ENCODE assay signal across 22 cellular contexts in the genomic region with DNA sequence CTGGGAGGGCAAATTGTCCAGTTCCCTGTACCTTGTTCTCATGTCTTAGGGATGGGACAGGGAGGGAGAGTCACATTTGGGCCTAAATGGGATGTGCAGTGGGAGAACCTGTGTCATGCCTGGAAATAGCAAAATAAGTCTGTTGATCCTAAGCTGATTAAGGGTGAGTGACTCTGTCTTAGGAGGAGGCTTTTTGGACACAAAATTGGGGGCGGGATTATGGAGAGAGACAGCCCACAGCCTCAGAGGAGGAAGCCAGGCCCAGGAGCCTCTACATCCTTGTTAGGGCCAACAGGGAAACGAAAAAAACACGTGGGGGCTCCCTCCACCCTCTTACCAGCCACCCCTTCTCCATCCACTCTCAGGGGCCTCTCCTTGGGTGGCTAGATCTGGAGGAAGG. TPM values are rescaled to one million over a fixed set of nuclear protein-coding genes. Genes with fewer than 3 reads are reported as not detected.
"Had no signal": no experiment of that assay in that cellular context is flagged by ENCODE, and none has a peak within 500 bp of the region (broad histone marks: within the 10 kb centered on the region; RNA-seq: fewer than 3 reads in every experiment).

No MANE protein-coding gene starts in this region.

- H3K9me3 ChIP-seq: ascending aorta, breast epithelium, lower lobe of right lung, suprapubic skin had no signal

- ATAC-seq: activated CD8-positive, alpha-beta T cell treated with anti-CD3 and anti-CD28 coated beads, Interleukin-2, amount 10 ng/mL, durations not matched to agents 7 days and 5 days; activated naive CD8-positive, alpha-beta T cell treated with anti-CD3 and anti-CD28 coated beads, Interleukin-2, amount 50 U/mL, for 24 hours; activated T-cell treated with anti-CD3 and anti-CD28 coated beads, Interleukin-2, amount 50 U/mL, for 4 hours; foreskin keratinocyte; left colon; lower lobe of right lung had no signal

- H3K4me1 ChIP-seq: foreskin keratinocyte had no signal

- H3K27me3 ChIP-seq: ascending aorta had no signal

- H3K27ac Mint-ChIP-seq: activated B cell treated with CpG ODN at 0.5 μM for 24 hours; activated CD4-positive, alpha-beta T cell treated with anti-CD3 and anti-CD28 coated beads, Interleukin-2, amount 10 ng/mL, durations not matched to agents 24 days and 14 days; activated CD8-positive, alpha-beta T cell treated with anti-CD3 and anti-CD28 coated beads, Interleukin-2, amount 10 ng/mL, durations not matched to agents 7 days and 5 days; activated naive CD4-positive, alpha-beta T cell treated with anti-CD3 and anti-CD28 coated beads, Interleukin-2, amount 10 ng/mL, durations not matched to agents 7 days and 5 days; activated naive CD8-positive, alpha-beta T cell treated with anti-CD3 and anti-CD28 coated beads, Interleukin-2, amount 50 U/mL, for 24 hours; nephron progenitor cell; stimulated activated naive CD8-positive, alpha-beta T cell treated with anti-CD3 and anti-CD28 coated beads, Interleukin-15, Interleukin-2, amounts not matched to agents 100 ng/mL and 50 ng/mL, for 24 hours; T-helper 2 cell treated with Interferon-gamma antibody and Interleukin-4, amounts not matched to agents 5 μg/mL and 100 μg/mL, for 36 hours; type B pancreatic cell had no signal

- H3K9me3 Mint-ChIP-seq: activated B cell treated with CpG ODN at 0.5 μM for 24 hours; activated CD4-positive, alpha-beta T cell treated with anti-CD3 and anti-CD28 coated beads, Interleukin-2, amount 10 ng/mL, durations not matched to agents 24 days and 14 days; activated naive CD4-positive, alpha-beta T cell treated with anti-CD3 and anti-CD28 coated beads, Interleukin-2, amount 10 ng/mL, durations not matched to agents 7 days and 5 days; activated naive CD8-positive, alpha-beta T cell treated with anti-CD3 and anti-CD28 coated beads, Interleukin-2, amount 50 U/mL, for 24 hours; activated T-cell treated with anti-CD3 and anti-CD28 coated beads, Interleukin-2, amount 50 U/mL, for 4 hours; nephron progenitor cell; stimulated activated naive CD8-positive, alpha-beta T cell treated with anti-CD3 and anti-CD28 coated beads, Interleukin-15, Interleukin-2, amounts not matched to agents 100 ng/mL and 50 ng/mL, for 24 hours; T-helper 2 cell treated with Interferon-gamma antibody and Interleukin-4, amounts not matched to agents 5 μg/mL and 100 μg/mL, for 36 hours; type B pancreatic cell had no signal

- H3K27ac ChIP-seq: ascending aorta, breast epithelium, foreskin keratinocyte, lower lobe of right lung, skin epidermis, suprapubic skin had no signal

- H3K36me3 Mint-ChIP-seq: activated naive CD4-positive, alpha-beta T cell treated with anti-CD3 and anti-CD28 coated beads, Interleukin-2, amount 10 ng/mL, durations not matched to agents 7 days and 5 days; type B pancreatic cell had no signal

- H3K4me3 Mint-ChIP-seq: activated B cell treated with CpG ODN at 0.5 μM for 24 hours; activated CD4-positive, alpha-beta T cell treated with anti-CD3 and anti-CD28 coated beads, Interleukin-2, amount 10 ng/mL, durations not matched to agents 24 days and 14 days; activated CD8-positive, alpha-beta T cell treated with anti-CD3 and anti-CD28 coated beads, Interleukin-2, amount 10 ng/mL, durations not matched to agents 7 days and 5 days; activated naive CD4-positive, alpha-beta T cell treated with anti-CD3 and anti-CD28 coated beads, Interleukin-2, amount 10 ng/mL, durations not matched to agents 7 days and 5 days; activated naive CD8-positive, alpha-beta T cell treated with anti-CD3 and anti-CD28 coated beads, Interleukin-2, amount 50 U/mL, for 24 hours; activated T-cell treated with anti-CD3 and anti-CD28 coated beads, Interleukin-2, amount 50 U/mL, for 4 hours; nephron progenitor cell; stimulated activated naive CD8-positive, alpha-beta T cell treated with anti-CD3 and anti-CD28 coated beads, Interleukin-15, Interleukin-2, amounts not matched to agents 100 ng/mL and 50 ng/mL, for 24 hours; T-helper 2 cell treated with Interferon-gamma antibody and Interleukin-4, amounts not matched to agents 5 μg/mL and 100 μg/mL, for 36 hours; type B pancreatic cell had no signal

- DNase-seq: activated B cell treated with CpG ODN at 0.5 μM for 24 hours; activated CD4-positive, alpha-beta T cell treated with anti-CD3 and anti-CD28 coated beads, Interleukin-2, amount 10 ng/mL, durations not matched to agents 24 days and 14 days; activated CD8-positive, alpha-beta T cell treated with anti-CD3 and anti-CD28 coated beads, Interleukin-2, amount 10 ng/mL, durations not matched to agents 7 days and 5 days; activated naive CD4-positive, alpha-beta T cell treated with anti-CD3 and anti-CD28 coated beads, Interleukin-2, amount 10 ng/mL, durations not matched to agents 7 days and 5 days; activated naive CD8-positive, alpha-beta T cell treated with anti-CD3 and anti-CD28 coated beads, Interleukin-2, amount 50 U/mL, for 24 hours; activated T-cell treated with anti-CD3 and anti-CD28 coated beads, Interleukin-2, amount 50 U/mL, for 4 hours; cerebellar nuclear complex; effector memory CD4-positive, alpha-beta T cell; foreskin keratinocyte; glutamatergic neuron; islet precursor cell; left colon; lower lobe of right lung; nephron progenitor cell; retina had no signal

- H3K36me3 ChIP-seq: ascending aorta, breast epithelium, lower lobe of right lung, suprapubic skin had no signal

- H3K4me3 ChIP-seq: ascending aorta, breast epithelium, lower lobe of right lung, skin epidermis, suprapubic skin had no signal

RNA-seq across cellular contexts. Expression of gene KCNB1, which starts 2.2 kb away (rescaled TPM):
- total RNA-seq: activated B cell treated with CpG ODN at 0.5 μM for 24 hours; activated CD8-positive, alpha-beta T cell treated with anti-CD3 and anti-CD28 coated beads, Interleukin-2, amount 10 ng/mL, durations not matched to agents 7 days and 5 days; ascending aorta; foreskin keratinocyte had no signal
